ENCODE assay signal across 2 cellular contexts in genomic region chr19:49114630-49115363, GRCh38.
TF ChIP-seq lines count a peak whose summit lies in the region.

No MANE protein-coding gene starts in this region.

TF ChIP-seq in IMR-90, 13 proteins besides CTCF, POLR2A, EP300 and RAD21:
- TF ChIP-seq RFX5 (IDR thresholded peaks at IDR 0.05; ENCODE audit: low read depth, low read length) (no peak), NFE2L2 (IDR thresholded peaks at IDR 0.05; ENCODE audit: low read depth, low read length) (no peak), MAZ (IDR thresholded peaks at IDR 0.05; ENCODE audit: borderline replicate concordance, low read depth, low read length) (no peak; the same call in 1 of the 2 replicates), BHLHE40 (IDR thresholded peaks at IDR 0.05; ENCODE audit: low read depth, low read length) (no peak), MXI1 (IDR thresholded peaks at IDR 0.05; ENCODE audit: borderline replicate concordance, low read depth, low read length) (no peak), CHD1 (IDR thresholded peaks at IDR 0.05; ENCODE audit: low read depth, low read length) (no peak), CEBPB (IDR thresholded peaks at IDR 0.05; ENCODE audit: low read depth, low read length) (no peak), FOS (IDR thresholded peaks at IDR 0.05; ENCODE audit: low read depth, low read length) (no peak), MAFK (IDR thresholded peaks at IDR 0.05; ENCODE audit: low read depth, low read length) (no peak), RCOR1 (IDR thresholded peaks at IDR 0.05; ENCODE audit: insufficient replicate concordance, low read length) (no peak)
- TF ChIP-seq, protein P1, sequence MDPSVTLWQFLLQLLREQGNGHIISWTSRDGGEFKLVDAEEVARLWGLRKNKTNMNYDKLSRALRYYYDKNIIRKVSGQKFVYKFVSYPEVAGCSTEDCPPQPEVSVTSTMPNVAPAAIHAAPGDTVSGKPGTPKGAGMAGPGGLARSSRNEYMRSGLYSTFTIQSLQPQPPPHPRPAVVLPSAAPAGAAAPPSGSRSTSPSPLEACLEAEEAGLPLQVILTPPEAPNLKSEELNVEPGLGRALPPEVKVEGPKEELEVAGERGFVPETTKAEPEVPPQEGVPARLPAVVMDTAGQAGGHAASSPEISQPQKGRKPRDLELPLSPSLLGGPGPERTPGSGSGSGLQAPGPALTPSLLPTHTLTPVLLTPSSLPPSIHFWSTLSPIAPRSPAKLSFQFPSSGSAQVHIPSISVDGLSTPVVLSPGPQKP (IDR thresholded peaks at IDR 0.05; ENCODE audit: borderline replicate concordance, low read depth, low read length): no peak

TF ChIP-seq in WTC11, 78 proteins besides CTCF, POLR2A, EP300 and RAD21:
- TF ChIP-seq ZNF263 (CRISPR knock-in tag; IDR thresholded peaks at IDR 0.05; ENCODE audit: low read depth): peak; percentile 80
- TF ChIP-seq ATF2 (CRISPR knock-in tag; IDR thresholded peaks at IDR 0.05; ENCODE audit: borderline replicate concordance, low read depth): no peak
- TF ChIP-seq ELF4 (CRISPR knock-in tag; IDR thresholded peaks at IDR 0.05; ENCODE audit: low read depth): no peak
- TF ChIP-seq, protein P2, sequence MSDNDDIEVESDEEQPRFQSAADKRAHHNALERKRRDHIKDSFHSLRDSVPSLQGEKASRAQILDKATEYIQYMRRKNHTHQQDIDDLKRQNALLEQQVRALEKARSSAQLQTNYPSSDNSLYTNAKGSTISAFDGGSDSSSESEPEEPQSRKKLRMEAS (CRISPR knock-in tag; IDR thresholded peaks at IDR 0.05): peak; percentile 57; the same call in 1 of the 2 replicates
- peak; percentile 12; the same call in 1 of the 2 replicates for TF ChIP-seq ZNF423 (CRISPR knock-in tag; IDR thresholded peaks at IDR 0.05)
- no peak for TF ChIP-seq NR2C2 (CRISPR knock-in tag; IDR thresholded peaks at IDR 0.05)
